29 cellular contexts compared by ENCODE assay signal in genomic region chr18:6708880-6709279, GRCh38.
"Had no signal": no experiment of that assay in that cellular context is flagged by ENCODE, and none has a peak within 500 bp of the region (broad histone marks: within the 10 kb centered on the region; RNA-seq: fewer than 3 reads in every experiment).

No MANE protein-coding gene starts in this region.

- H3K27me3 ChIP-seq: stomach, suprapubic skin, testis, thyroid gland, tibial artery, tibial nerve, transverse colon, upper lobe of left lung, upper lobe of right lung, uterus, vagina had no signal

- H3K4me3 ChIP-seq: stomach, suprapubic skin, testis, thoracic aorta, thyroid gland, tibial artery, tibial nerve, transverse colon, upper lobe of left lung, upper lobe of right lung, uterus, vagina had no signal

- H3K4me3 Mint-ChIP-seq: stimulated activated effector memory CD8-positive, alpha-beta T cell treated with anti-CD3 and anti-CD28 coated beads, Interleukin-12 subunit alpha, Interleukin-12 subunit beta, amount 100 ng/mL, for 72 hours; stimulated activated memory B cell treated with anti-CD40 and anti-IgM and Interleukin-4, amounts not matched to agents 10 μg/mL and 1 μg/mL and 100 μg/mL, for 72 hours; stimulated activated naive B cell treated with anti-CD40 and anti-IgM and Interleukin-4, amounts not matched to agents 10 μg/mL and 1 μg/mL and 100 μg/mL, for 72 hours; stimulated activated naive CD8-positive, alpha-beta T cell treated with anti-CD3 and anti-CD28 coated beads, Interleukin-15, amount 100 ng/mL, for 72 hours; stimulated activated naive CD8-positive, alpha-beta T cell treated with anti-CD3 and anti-CD28 coated beads, Interleukin-15, Interleukin-2, amounts not matched to agents 100 ng/mL and 50 ng/mL, for 24 hours; type B pancreatic cell had no signal

- H3K9me3 Mint-ChIP-seq: type B pancreatic cell had no signal

- H3K36me3 Mint-ChIP-seq: stimulated activated effector memory CD8-positive, alpha-beta T cell treated with anti-CD3 and anti-CD28 coated beads, Interleukin-12 subunit alpha, Interleukin-12 subunit beta, amount 100 ng/mL, for 72 hours; stimulated activated memory B cell treated with anti-CD40 and anti-IgM and Interleukin-4, amounts not matched to agents 10 μg/mL and 1 μg/mL and 100 μg/mL, for 72 hours; stimulated activated naive B cell treated with anti-CD40 and anti-IgM and Interleukin-4, amounts not matched to agents 10 μg/mL and 1 μg/mL and 100 μg/mL, for 72 hours; type B pancreatic cell had no signal

- H3K9me3 ChIP-seq: stomach, suprapubic skin, testis, thoracic aorta, thyroid gland, tibial artery, tibial nerve, transverse colon, upper lobe of left lung, upper lobe of right lung, uterus, vagina had no signal

- H3K27ac Mint-ChIP-seq: stimulated activated effector memory CD8-positive, alpha-beta T cell treated with anti-CD3 and anti-CD28 coated beads, Interleukin-12 subunit alpha, Interleukin-12 subunit beta, amount 100 ng/mL, for 72 hours; stimulated activated memory B cell treated with anti-CD40 and anti-IgM and Interleukin-4, amounts not matched to agents 10 μg/mL and 1 μg/mL and 100 μg/mL, for 72 hours; stimulated activated naive B cell treated with anti-CD40 and anti-IgM and Interleukin-4, amounts not matched to agents 10 μg/mL and 1 μg/mL and 100 μg/mL, for 72 hours; stimulated activated naive CD8-positive, alpha-beta T cell treated with anti-CD3 and anti-CD28 coated beads, Interleukin-15, amount 100 ng/mL, for 72 hours; stimulated activated naive CD8-positive, alpha-beta T cell treated with anti-CD3 and anti-CD28 coated beads, Interleukin-15, Interleukin-2, amounts not matched to agents 100 ng/mL and 50 ng/mL, for 24 hours; type B pancreatic cell had no signal

- H3K27me3 Mint-ChIP-seq: stimulated activated memory B cell treated with anti-CD40 and anti-IgM and Interleukin-4, amounts not matched to agents 10 μg/mL and 1 μg/mL and 100 μg/mL, for 72 hours; stimulated activated naive B cell treated with anti-CD40 and anti-IgM and Interleukin-4, amounts not matched to agents 10 μg/mL and 1 μg/mL and 100 μg/mL, for 72 hours; stimulated activated naive CD8-positive, alpha-beta T cell treated with anti-CD3 and anti-CD28 coated beads, Interleukin-15, amount 100 ng/mL, for 72 hours; stimulated activated naive CD8-positive, alpha-beta T cell treated with anti-CD3 and anti-CD28 coated beads, Interleukin-15, Interleukin-2, amounts not matched to agents 100 ng/mL and 50 ng/mL, for 24 hours; type B pancreatic cell had no signal

- ATAC-seq: stimulated activated effector memory CD8-positive, alpha-beta T cell treated with anti-CD3 and anti-CD28 coated beads, Interleukin-12 subunit alpha, Interleukin-12 subunit beta, amount 100 ng/mL, for 72 hours; stimulated activated memory B cell treated with anti-CD40 and anti-IgM and Interleukin-4, amounts not matched to agents 10 μg/mL and 1 μg/mL and 100 μg/mL, for 72 hours; stimulated activated naive B cell treated with anti-CD40 and anti-IgM and Interleukin-4, amounts not matched to agents 10 μg/mL and 1 μg/mL and 100 μg/mL, for 72 hours; stimulated activated naive CD8-positive, alpha-beta T cell treated with anti-CD3 and anti-CD28 coated beads, Interleukin-15, amount 100 ng/mL, for 72 hours; stimulated activated naive CD8-positive, alpha-beta T cell treated with anti-CD3 and anti-CD28 coated beads, Interleukin-15, Interleukin-2, amounts not matched to agents 100 U/mL and 50 U/mL, for 24 hours; upper lobe of right lung had no signal

- H3K4me1 Mint-ChIP-seq: stimulated activated effector memory CD8-positive, alpha-beta T cell treated with anti-CD3 and anti-CD28 coated beads, Interleukin-12 subunit alpha, Interleukin-12 subunit beta, amount 100 ng/mL, for 72 hours; stimulated activated memory B cell treated with anti-CD40 and anti-IgM and Interleukin-4, amounts not matched to agents 10 μg/mL and 1 μg/mL and 100 μg/mL, for 72 hours; stimulated activated naive B cell treated with anti-CD40 and anti-IgM and Interleukin-4, amounts not matched to agents 10 μg/mL and 1 μg/mL and 100 μg/mL, for 72 hours; stimulated activated naive CD8-positive, alpha-beta T cell treated with anti-CD3 and anti-CD28 coated beads, Interleukin-15, amount 100 ng/mL, for 72 hours had no signal

- H3K27ac ChIP-seq: stomach, suprapubic skin, testis, thoracic aorta, thyroid gland, tibial artery, tibial nerve, transverse colon, upper lobe of left lung, upper lobe of right lung, uterus, vagina had no signal

- H3K36me3 ChIP-seq: stomach, suprapubic skin, thoracic aorta, thyroid gland, tibial artery, tibial nerve, transverse colon, upper lobe of left lung, upper lobe of right lung, uterus, vagina had no signal

- DNase-seq: stimulated activated CD4-positive, alpha-beta T cell treated with anti-CD3 and anti-CD28 coated beads, Interleukin-2, amount 100 ng/mL, for 48 hours; stimulated activated CD4-positive, alpha-beta T cell treated with anti-CD3 and anti-CD28 coated beads, Interleukin-4, amount 100 ng/mL, for 1 hour; stimulated activated CD4-positive, alpha-beta T cell treated with anti-CD3 and anti-CD28 coated beads, Interleukin-4, amount 100 ng/mL, for 24 hours; stimulated activated CD4-positive, alpha-beta T cell treated with anti-CD3 and anti-CD28 coated beads, Interleukin-4, amount 100 ng/mL, for 4 hours; stimulated activated CD8-positive, alpha-beta memory T cell treated with anti-CD3 and anti-CD28 coated beads, Interleukin-4, amount 100 ng/mL, for 48 hours; stimulated activated naive B cell treated with anti-CD40 and anti-IgM and Interleukin-4, amounts not matched to agents 10 μg/mL and 1 μg/mL and 100 μg/mL, for 72 hours; stimulated activated naive CD4-positive, alpha-beta T cell; stimulated activated naive CD4-positive, alpha-beta T cell treated with Interleukin-2 at 50 U/mL for 16 hours; stimulated activated naive CD8-positive, alpha-beta T cell treated with anti-CD3 and anti-CD28 coated beads, Interleukin-15, amount 100 ng/mL, for 72 hours; stimulated activated naive CD8-positive, alpha-beta T cell treated with anti-CD3 and anti-CD28 coated beads, Interleukin-15, Interleukin-2, amounts not matched to agents 100 U/mL and 50 U/mL, for 24 hours; stomach; substantia nigra; testis; thyroid gland; tibial artery; transverse colon; trophoblast cell; upper lobe of left lung; upper lobe of right lung; uterus had no signal

- H3K4me1 ChIP-seq: stomach, suprapubic skin, testis, thyroid gland, tibial artery, tibial nerve, transverse colon, upper lobe of left lung, upper lobe of right lung, uterus, vagina had no signal

- FAIRE-seq: urothelium cell line had no signal
